17 cellular contexts compared by ENCODE assay signal in the genomic region with DNA sequence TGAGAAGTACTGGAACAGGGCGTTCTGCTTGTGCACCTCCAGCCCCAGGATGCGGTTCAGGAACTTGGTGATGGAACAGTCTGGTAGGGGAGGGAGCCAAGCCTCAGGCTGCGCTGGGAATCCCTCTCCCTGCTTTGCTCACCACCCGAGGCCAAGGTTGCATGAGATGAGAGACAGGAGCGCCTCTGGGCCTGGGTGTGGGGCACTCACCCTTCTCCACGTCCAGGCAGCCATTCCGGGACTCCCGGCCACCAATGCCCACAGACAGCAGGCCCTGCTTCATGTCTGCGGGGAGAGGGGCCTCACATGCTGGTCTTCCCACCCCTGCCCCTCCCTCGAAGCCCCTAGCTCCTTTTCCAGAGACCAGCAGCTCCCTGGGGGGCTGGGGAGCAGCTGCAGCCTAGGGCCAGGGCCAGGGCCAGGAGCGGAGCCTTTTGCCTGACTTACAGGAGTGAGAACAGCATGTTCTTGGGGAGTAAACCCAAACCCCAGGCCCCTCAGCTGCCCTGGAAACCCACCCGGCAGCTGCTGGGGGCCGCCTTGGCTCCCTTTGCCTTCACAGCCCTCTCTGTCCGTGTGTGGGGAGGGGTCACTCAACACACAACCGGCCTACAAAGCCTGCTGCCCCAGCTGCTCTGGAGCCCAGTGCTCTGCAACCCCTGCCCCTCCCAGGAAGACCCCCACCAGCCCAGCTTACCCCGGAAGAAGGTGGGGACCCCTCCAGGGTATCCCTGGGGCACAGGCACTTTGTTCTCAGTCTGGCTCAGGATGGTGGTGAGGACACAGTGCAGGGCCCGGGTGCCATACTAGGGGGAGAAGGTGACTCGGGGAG. TPM values are rescaled to one million over a fixed set of nuclear protein-coding genes. Genes with fewer than 3 reads are reported as not detected.
A peak's percentile ranks its signal among the peaks of the same experiment; 100 is the strongest.
DNase-seq lines count a peak whose midpoint lies in the region; FAIRE-seq and TF ChIP-seq lines count a peak whose summit lies in the region.
"Had no signal": no experiment of that assay in that cellular context is flagged by ENCODE, and none has a peak within 500 bp of the region (broad histone marks: within the 10 kb centered on the region; RNA-seq: fewer than 3 reads in every experiment).

No MANE protein-coding gene starts in this region.

- no peaks in the 10 kb centered on the region for H3K9me3 ChIP-seq in ascending aorta
- no peaks in the 10 kb centered on the region for H3K9me3 ChIP-seq in trophoblast cell (ENCODE audit: insufficient read depth, low read depth, low read length)

- no peak overlapping the region for H2BK12ac ChIP-seq in trophoblast cell (ENCODE audit: low read length)

- H4K8ac ChIP-seq in trophoblast cell (ENCODE audit: low read depth, low read length), result no peak overlapping the region

- no peak overlapping the region for H2AFZ ChIP-seq in trophoblast cell (ENCODE audit: insufficient read depth, low read length, poor library complexity)

- no peak for TF ChIP-seq CTCF in 22Rv1 (IDR thresholded peaks at IDR 0.05)
- no peak for TF ChIP-seq CTCF in ascending aorta (IDR thresholded peaks at IDR 0.05)

- H3K27me3 ChIP-seq in ascending aorta, result no peaks in the 10 kb centered on the region
- no peaks in the 10 kb centered on the region for H3K27me3 ChIP-seq in trophoblast cell (ENCODE audit: insufficient read depth, low read length)

- no peak overlapping the region for H3K14ac ChIP-seq in trophoblast cell (ENCODE audit: low read length)

- no peak overlapping the region for H2AK5ac ChIP-seq in trophoblast cell (ENCODE audit: low read length)

- H4K12ac ChIP-seq in trophoblast cell (ENCODE audit: low read depth, low read length), result no peak overlapping the region

- no peak overlapping the region for H3K4me2 ChIP-seq in trophoblast cell (ENCODE audit: low read length)
- H3K4me2 ChIP-seq: KMS-11 had no signal

- no peak overlapping the region for H3K4ac ChIP-seq in trophoblast cell (ENCODE audit: low read depth, low read length)

- H3K36me3 ChIP-seq in ascending aorta (peaks cover 81 to 88% of the 10 kb centered on the region in 2 donors), trophoblast cell (ENCODE audit: control insufficient read depth in 1 of 2, insufficient read depth in 2 of 2, low read length in 2 of 2) (peaks cover 65 to 70% of the 10 kb centered on the region in 2 experiments)

- H4K91ac ChIP-seq in trophoblast cell (ENCODE audit: low read depth, low read length), result peak overlapping the region; percentile 8

- H2BK5ac ChIP-seq in trophoblast cell (ENCODE audit: low read depth, low read length, poor library complexity), result no peak overlapping the region

- no peak overlapping the region for H3K9ac ChIP-seq in trophoblast cell (ENCODE audit: low read length)
- H3K9ac ChIP-seq: KMS-11 had no signal

- H3K27ac ChIP-seq in 22Rv1 (peak overlapping the region; percentile 98), ascending aorta (peak overlapping the region; percentile 79 to 95), trophoblast cell (ENCODE audit: low read depth, low read length) (peak overlapping the region; percentile 22)
- H3K27ac ChIP-seq: KMS-11 had no signal

- peak; percentile 49 for FAIRE-seq in G401.6 (lab: Jason Lieb, UNC)
- FAIRE-seq: endometrium, frontal cortex had no signal

- peaks cover 3% of the 10 kb centered on the region for H3K79me1 ChIP-seq in trophoblast cell (ENCODE audit: low read length)

- intact Hi-C loops in ascending aorta (cut with DNase I), result loop anchor here (5.0 kb wide), 1 partner anchor 81 kb away; no protein-coding TSS in a partner anchor

- DNase-seq in ascending aorta (ENCODE audit: low spot score in 2 of 2) (no peak), trophoblast cell (peak in 1 of 2 donors; percentile 50), SK-N-DZ (ENCODE audit: low spot score) (no peak), AG20443 (ENCODE audit: low spot score) (no peak), C1 segment of cervical spinal cord (lab: John Stamatoyannopoulos, UW) (no peak)
- DNase-seq in activated CD4-positive, alpha-beta T cell treated with anti-CD3 and anti-CD28 coated beads, Interleukin-2, amount 50 U/mL, for 1 hour, result no peak
- DNase-seq: activated CD4-positive, alpha-beta memory T cell treated with anti-CD3 and anti-CD28 coated beads, Interleukin-2, amount 10 ng/mL, durations not matched to agents 7 days and 5 days; cerebellar nuclear complex; DMS79; NCI-H146; NCI-H446 treated with DMSO at 0.1 percent for 48 hours; nephron progenitor cell had no signal

- H2BK120ac ChIP-seq in trophoblast cell (ENCODE audit: insufficient read depth, low read length, poor library complexity), result peak overlapping the region; percentile 1

- H3K4me3 ChIP-seq in ascending aorta, result no peak overlapping the region
- no peak overlapping the region for H3K4me3 ChIP-seq in trophoblast cell (ENCODE audit: low read depth, low read length)

- no peak overlapping the region for H3K18ac ChIP-seq in trophoblast cell (ENCODE audit: low read length)

- H3K23ac ChIP-seq in trophoblast cell (ENCODE audit: low read length), result no peak overlapping the region

- peaks cover 6 to 16% of the 10 kb centered on the region in 2 donors for H3K4me1 ChIP-seq in ascending aorta
- H3K4me1 ChIP-seq in trophoblast cell (ENCODE audit: control insufficient read depth in 1 of 2, insufficient read depth in 2 of 2, low read length in 2 of 2), result peaks cover 6 to 11% of the 10 kb centered on the region in 2 experiments

- no CpG with 5 or more reads among the region's 18 CpGs for WGBS in trophoblast cell (ENCODE audit: extremely low coverage, insufficient coverage, insufficient read length)

- no peaks in the 10 kb centered on the region for H3K79me2 ChIP-seq in trophoblast cell (ENCODE audit: control insufficient read depth, insufficient read depth, low read length, poor library complexity)

RNA-seq across cellular contexts. Expression of a gene that starts 7.2 kb away (rescaled TPM):
- 348 TPM for total RNA-seq in ascending aorta
- 795 and 804 TPM in 2 replicates for polyA plus RNA-seq in trophoblast cell (2013)
- 781 and 852 TPM in 2 replicates for polyA plus RNA-seq in SK-N-DZ (2014; cell fraction: cytosol; rRNA removed)
- polyA plus RNA-seq in SK-N-DZ (2014; cell fraction: nucleus; rRNA removed), result 522 and 693 TPM in 2 replicates

RNA-seq across cellular contexts. Expression of a gene that starts 15.8 kb away (rescaled TPM):
- 72.1 TPM for total RNA-seq in ascending aorta
- polyA plus RNA-seq in trophoblast cell (2013), result 192 and 197 TPM in 2 replicates
- polyA plus RNA-seq in SK-N-DZ (2014; cell fraction: cytosol; rRNA removed), result 240 and 311 TPM in 2 replicates
- polyA plus RNA-seq in SK-N-DZ (2014; cell fraction: nucleus; rRNA removed), result 150 and 168 TPM in 2 replicates

RNA-seq across cellular contexts. Expression of a gene that starts 44.1 kb away (rescaled TPM):
- 66.5 TPM for total RNA-seq in ascending aorta
- 13.6 and 14.5 TPM in 2 replicates for polyA plus RNA-seq in trophoblast cell (2013)
- polyA plus RNA-seq in SK-N-DZ (2014; cell fraction: cytosol; rRNA removed), result 3.2 and 6.2 TPM in 2 replicates
- polyA plus RNA-seq in SK-N-DZ (2014; cell fraction: nucleus; rRNA removed), result 6.1 and 10.6 TPM in 2 replicates

Comparison
In these comparisons a context has a peak if more than half of its experiments do, and no peak if none do; other contexts are left out.
1. H3K27ac ChIP-seq: peak in every context shown above with its lines; median percentile 98 in 22Rv1; 87 in ascending aorta; 22 in trophoblast cell.